Comparison of ENCODE assay signal across 10 cellular contexts in genomic region chr3:129604223-129604941, GRCh38. TPM values are rescaled to one million over a fixed set of nuclear protein-coding genes. Genes with fewer than 3 reads are reported as not detected.
DNase-seq lines count a peak whose midpoint lies in the region; ATAC-seq, FAIRE-seq and TF ChIP-seq lines count a peak whose summit lies in the region.
"Had no signal": no experiment of that assay in that cellular context is flagged by ENCODE, and none has a peak within 500 bp of the region (broad histone marks: within the 10 kb centered on the region; RNA-seq: fewer than 3 reads in every experiment).

No MANE protein-coding gene starts in this region.

- no peak for TF ChIP-seq CTCF in heart right ventricle (IDR thresholded peaks at IDR 0.05)

- FAIRE-seq in urothelium cell line (lab: Jason Lieb, UNC) = peak; percentile 81

- H3K9me3 ChIP-seq in heart right ventricle (no peaks in the 10 kb centered on the region), muscle layer of duodenum (ENCODE audit: control insufficient read depth in 1 of 2, low read length in 2 of 2) (no peaks in the 10 kb centered on the region)

- DNase-seq in heart right ventricle (no peak), Right ventricle myocardium superior (no peak), urothelium cell line (ENCODE audit: low spot score) (no peak), T1000 (lab: John Stamatoyannopoulos, UW) (no peak)
- DNase-seq in activated CD4-positive, alpha-beta T cell treated with anti-CD3 and anti-CD28 coated beads, Interleukin-2, amount 10 ng/mL, durations not matched to agents 24 days and 14 days = no peak
- DNase-seq: activated CD8-positive, alpha-beta T cell treated with anti-CD3 and anti-CD28 coated beads for 36 hours; NCI-H2029 had no signal

- no peak for ATAC-seq in heart right ventricle
- no peak for ATAC-seq in Right ventricle myocardium superior (ENCODE audit: poor library complexity)
- ATAC-seq in GM19463 (IDR thresholded peaks at IDR 0.05; ENCODE audit: unreplicated experiment) = no peak

- H3K9me3 Mint-ChIP-seq in dendritic cell treated with granulocyte-macrophage colony-stimulating factor and Interleukin-4, amounts not matched to agents 40 ng/mL and 50 ng/mL, for 4 days = no peaks in the 10 kb centered on the region
- H3K9me3 Mint-ChIP-seq in activated CD4-positive, alpha-beta T cell treated with anti-CD3 and anti-CD28 coated beads, Interleukin-2, amount 10 ng/mL, durations not matched to agents 24 days and 14 days = no peaks in the 10 kb centered on the region
- H3K9me3 Mint-ChIP-seq: activated CD8-positive, alpha-beta T cell treated with anti-CD3 and anti-CD28 coated beads for 36 hours had no signal

- H3K4me1 ChIP-seq in heart right ventricle = peaks cover 9 to 80% (median 75%) of the 10 kb centered on the region in 9 donors
- peaks cover 11 to 41% of the 10 kb centered on the region in 2 donors for H3K4me1 ChIP-seq in muscle layer of duodenum (ENCODE audit: control insufficient read depth in 1 of 2, insufficient read depth in 2 of 2, low read length in 2 of 2)

- H3K27me3 ChIP-seq in heart right ventricle = peaks cover 0 to 18% (median 4%) of the 10 kb centered on the region in 7 donors
- peaks cover 3% of the 10 kb centered on the region for H3K27me3 ChIP-seq in muscle layer of duodenum (ENCODE audit: low read depth, low read length)

- H3K36me3 Mint-ChIP-seq in dendritic cell treated with granulocyte-macrophage colony-stimulating factor and Interleukin-4, amounts not matched to agents 40 ng/mL and 50 ng/mL, for 4 days (ENCODE audit: low read depth) = peaks cover 62% of the 10 kb centered on the region
- peaks cover 7% of the 10 kb centered on the region for H3K36me3 Mint-ChIP-seq in activated CD4-positive, alpha-beta T cell treated with anti-CD3 and anti-CD28 coated beads, Interleukin-2, amount 10 ng/mL, durations not matched to agents 24 days and 14 days (ENCODE audit: low read depth)

- peaks cover 7% of the 10 kb centered on the region for H3K27me3 Mint-ChIP-seq in dendritic cell treated with granulocyte-macrophage colony-stimulating factor and Interleukin-4, amounts not matched to agents 40 ng/mL and 50 ng/mL, for 4 days
- peaks cover 63% of the 10 kb centered on the region for H3K27me3 Mint-ChIP-seq in activated CD4-positive, alpha-beta T cell treated with anti-CD3 and anti-CD28 coated beads, Interleukin-2, amount 10 ng/mL, durations not matched to agents 24 days and 14 days

- 41 to 62% methylated on average over 9 of the region's 9 CpGs for WGBS in heart right ventricle, 2 donors

- peak overlapping the region; percentile 86 to 99 (median 92) for H3K27ac ChIP-seq in heart right ventricle
- peak overlapping the region; percentile 39 for H3K27ac ChIP-seq in muscle layer of duodenum (ENCODE audit: low read length)

- peaks cover 0 to 16% (median 0%) of the 10 kb centered on the region in 9 donors for H3K36me3 ChIP-seq in heart right ventricle
- peaks cover 0 to 5% of the 10 kb centered on the region in 2 donors for H3K36me3 ChIP-seq in muscle layer of duodenum (ENCODE audit: control insufficient read depth in 1 of 2, insufficient read depth in 2 of 2, low read length in 2 of 2)

- peaks cover 79% of the 10 kb centered on the region for H3K4me1 Mint-ChIP-seq in dendritic cell treated with granulocyte-macrophage colony-stimulating factor and Interleukin-4, amounts not matched to agents 40 ng/mL and 50 ng/mL, for 4 days (ENCODE audit: low read depth)
- H3K4me1 Mint-ChIP-seq in activated CD4-positive, alpha-beta T cell treated with anti-CD3 and anti-CD28 coated beads, Interleukin-2, amount 10 ng/mL, durations not matched to agents 24 days and 14 days = peaks cover 13% of the 10 kb centered on the region

- intact Hi-C loops in heart right ventricle (cut with DNase I) (loop anchor here in 3 of 10 donors (5.0 kb wide), 2 partner anchors 42 to 97 kb away; no protein-coding TSS in a partner anchor), Right ventricle myocardium superior (cut with DNase I) (no loop called here)
- intact Hi-C loops in dendritic cell treated with granulocyte-macrophage colony-stimulating factor and Interleukin-4, amounts not matched to agents 40 ng/mL and 50 ng/mL, for 4 days (cut with micrococcal nuclease) = no loop called here
- intact Hi-C loops in activated CD4-positive, alpha-beta T cell treated with anti-CD3 and anti-CD28 coated beads, Interleukin-2, amount 10 ng/mL, durations not matched to agents 24 days and 14 days (cut with micrococcal nuclease) = loop anchor here (10.0 kb wide), 2 partner anchors 110 to 1110 kb away; partner anchors contain the start of gene GATA2

- peak overlapping the region; percentile 62 to 91 (median 74) for H3K4me3 ChIP-seq in heart right ventricle
- H3K4me3 ChIP-seq in muscle layer of duodenum (ENCODE audit: low read depth in 1 of 2, low read length in 2 of 2) = peak overlapping the region; percentile 70 to 73

- H3K4me3 Mint-ChIP-seq in dendritic cell treated with granulocyte-macrophage colony-stimulating factor and Interleukin-4, amounts not matched to agents 40 ng/mL and 50 ng/mL, for 4 days = peak overlapping the region; percentile 92
- no peak overlapping the region for H3K4me3 Mint-ChIP-seq in activated CD4-positive, alpha-beta T cell treated with anti-CD3 and anti-CD28 coated beads, Interleukin-2, amount 10 ng/mL, durations not matched to agents 24 days and 14 days
- H3K4me3 Mint-ChIP-seq: activated CD8-positive, alpha-beta T cell treated with anti-CD3 and anti-CD28 coated beads for 36 hours had no signal

- H3K27ac Mint-ChIP-seq in dendritic cell treated with granulocyte-macrophage colony-stimulating factor and Interleukin-4, amounts not matched to agents 40 ng/mL and 50 ng/mL, for 4 days = peak overlapping the region; percentile 99
- no peak overlapping the region for H3K27ac Mint-ChIP-seq in activated CD4-positive, alpha-beta T cell treated with anti-CD3 and anti-CD28 coated beads, Interleukin-2, amount 10 ng/mL, durations not matched to agents 24 days and 14 days
- H3K27ac Mint-ChIP-seq: activated CD8-positive, alpha-beta T cell treated with anti-CD3 and anti-CD28 coated beads for 36 hours had no signal

RNA-seq across cellular contexts. Expression of gene PLXND1, which starts 2.1 kb away (rescaled TPM):
- total RNA-seq in heart right ventricle (100 to 1,000 TPM in 1 of 10 donors, 10 to 100 TPM in 9; 40.9 to 106 (median 62.8) TPM), Right ventricle myocardium superior (53.1 TPM)
- 100 to 1,000 TPM in 1 of 2 donors, 10 to 100 TPM in 1; 71.2 to 169 TPM for polyA plus RNA-seq in heart right ventricle
- total RNA-seq in activated CD4-positive, alpha-beta T cell treated with anti-CD3 and anti-CD28 coated beads, Interleukin-2, amount 10 ng/mL, durations not matched to agents 24 days and 14 days = 1.6 and 1.7 TPM in 2 replicates

Comparison
In these comparisons a context has a peak if more than half of its experiments do, and no peak if none do; other contexts are left out.
1. RNA of gene PLXND1, which starts 2.1 kb away (total RNA-seq): 40.9 to 106 TPM in heart right ventricle and 53.1 TPM in Right ventricle myocardium superior (single experiment); 1.6 to 1.7 TPM in activated CD4-positive, alpha-beta T cell treated with anti-CD3 and anti-CD28 coated beads, Interleukin-2, amount 10 ng/mL, durations not matched to agents 24 days and 14 days; every median in the first group is over 10 times any median in the second.